Comparison of ENCODE assay signal across 10 cellular contexts in the genomic region with DNA sequence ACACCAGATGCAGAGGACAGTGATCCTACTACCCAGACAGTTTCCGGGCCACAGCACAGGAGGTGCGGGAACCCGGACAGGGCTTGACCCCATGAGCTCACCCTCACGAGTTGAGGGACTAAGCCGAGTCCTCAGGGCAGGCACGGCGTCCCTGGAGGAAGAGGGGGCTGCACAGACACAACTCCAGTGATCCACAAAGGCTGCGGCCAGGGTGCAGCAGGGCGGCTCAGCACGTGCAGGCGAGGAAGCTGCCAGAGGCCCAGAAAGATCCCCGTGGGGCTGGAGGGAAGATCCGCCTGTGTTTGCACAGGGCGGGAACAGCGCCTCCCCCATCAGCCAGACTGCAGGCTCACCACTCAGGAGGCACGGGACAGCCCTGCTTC. TPM values are rescaled to one million over a fixed set of nuclear protein-coding genes. Genes with fewer than 3 reads are reported as not detected.
DNase-seq lines count a peak whose midpoint lies in the region; ATAC-seq and TF ChIP-seq lines count a peak whose summit lies in the region.
"Had no signal": no experiment of that assay in that cellular context is flagged by ENCODE, and none has a peak within 500 bp of the region (broad histone marks: within the 10 kb centered on the region; RNA-seq: fewer than 3 reads in every experiment).

No MANE protein-coding gene starts in this region.

- no peak for ATAC-seq in activated CD8-positive, alpha-beta T cell treated with anti-CD3 and anti-CD28 coated beads for 36 hours
- ATAC-seq in left ventricle myocardium superior (peak; percentile 55), GM18858 (IDR thresholded peaks at IDR 0.05; ENCODE audit: unreplicated experiment) (no peak)
- ATAC-seq in stimulated activated memory B cell treated with anti-CD40 and anti-IgM and Interleukin-4, amounts not matched to agents 10 μg/mL and 1 μg/mL and 100 μg/mL, for 72 hours = no peak

- CTCF ChIA-PET in activated CD8-positive, alpha-beta T cell treated with anti-CD3 and anti-CD28 coated beads for 36 hours (lab: Charles Lee) = interaction anchor here (1.2 to 3.3 kb wide), 7 partner anchors 8 to 1192 kb away, joined by 3 to 13 read pairs (median 6); no protein-coding TSS in a partner anchor

- no peak for DNase-seq in HFFc6
- no peak for DNase-seq in activated CD8-positive, alpha-beta T cell treated with anti-CD3 and anti-CD28 coated beads for 36 hours
- DNase-seq in left ventricle myocardium superior = peak; percentile 61
- DNase-seq in stimulated activated CD8-positive, alpha-beta memory T cell treated with anti-CD3 and anti-CD28 coated beads, Interleukin-4, amount 100 ng/mL, for 48 hours = no peak
- DNase-seq in GDM1 (lab: John Stamatoyannopoulos, UW) = no peak

- no peaks in the 10 kb centered on the region for H3K9me3 ChIP-seq in skeletal muscle satellite cell (replicated peaks; ENCODE audit: low read length)
- H3K9me3 ChIP-seq: neutrophil had no signal

- POLR2A ChIA-PET in activated CD8-positive, alpha-beta T cell treated with anti-CD3 and anti-CD28 coated beads for 36 hours (lab: Charles Lee) = no interaction called here

- H3K27me3 Mint-ChIP-seq in HFFc6 (ENCODE audit: insufficient read depth) = no peaks in the 10 kb centered on the region
- H3K27me3 Mint-ChIP-seq in activated CD8-positive, alpha-beta T cell treated with anti-CD3 and anti-CD28 coated beads for 36 hours = peaks cover 44% of the 10 kb centered on the region
- peaks cover 85% of the 10 kb centered on the region for H3K27me3 Mint-ChIP-seq in stimulated activated memory B cell treated with anti-CD40 and anti-IgM and Interleukin-4, amounts not matched to agents 10 μg/mL and 1 μg/mL and 100 μg/mL, for 72 hours

- H3K36me3 Mint-ChIP-seq in HFFc6 (ENCODE audit: low read depth) = 0 out of 2 replicates have a peak, but pooled peaks cover 5% of the 10 kb centered on the region
- no peaks in the 10 kb centered on the region for H3K36me3 Mint-ChIP-seq in activated CD8-positive, alpha-beta T cell treated with anti-CD3 and anti-CD28 coated beads for 36 hours (ENCODE audit: low read depth)
- no peaks in the 10 kb centered on the region for H3K36me3 Mint-ChIP-seq in stimulated activated memory B cell treated with anti-CD40 and anti-IgM and Interleukin-4, amounts not matched to agents 10 μg/mL and 1 μg/mL and 100 μg/mL, for 72 hours

- H3K9ac ChIP-seq in skeletal muscle satellite cell (ENCODE audit: low read depth, low read length) = no peak overlapping the region

- H3K4me1 ChIP-seq in skeletal muscle satellite cell (ENCODE audit: control insufficient read depth, insufficient read depth, low read length) = peaks cover 14% of the 10 kb centered on the region

- peaks cover 71% of the 10 kb centered on the region for H3K4me1 Mint-ChIP-seq in HFFc6 (ENCODE audit: low read depth)
- H3K4me1 Mint-ChIP-seq in activated CD8-positive, alpha-beta T cell treated with anti-CD3 and anti-CD28 coated beads for 36 hours (ENCODE audit: low read depth) = no peaks in the 10 kb centered on the region
- peaks cover 13% of the 10 kb centered on the region for H3K4me1 Mint-ChIP-seq in stimulated activated memory B cell treated with anti-CD40 and anti-IgM and Interleukin-4, amounts not matched to agents 10 μg/mL and 1 μg/mL and 100 μg/mL, for 72 hours

- TF ChIP-seq CTCF in HFFc6 (IDR thresholded peaks at IDR 0.05) = no peak
- no peak for TF ChIP-seq CTCF in activated CD8-positive, alpha-beta T cell treated with anti-CD3 and anti-CD28 coated beads for 36 hours (IDR thresholded peaks at IDR 0.05)

- peak overlapping the region; percentile 99 for H3K27ac Mint-ChIP-seq in HFFc6
- H3K27ac Mint-ChIP-seq in activated CD8-positive, alpha-beta T cell treated with anti-CD3 and anti-CD28 coated beads for 36 hours = no peak overlapping the region
- H3K27ac Mint-ChIP-seq in stimulated activated memory B cell treated with anti-CD40 and anti-IgM and Interleukin-4, amounts not matched to agents 10 μg/mL and 1 μg/mL and 100 μg/mL, for 72 hours = no peak overlapping the region

- intact Hi-C loops in activated CD8-positive, alpha-beta T cell treated with anti-CD3 and anti-CD28 coated beads for 36 hours (cut with micrococcal nuclease) = no loop called here
- intact Hi-C loops in left ventricle myocardium superior (cut with micrococcal nuclease) = no loop called here

- peak overlapping the region; percentile 94 for H3K4me3 Mint-ChIP-seq in HFFc6
- H3K4me3 Mint-ChIP-seq in activated CD8-positive, alpha-beta T cell treated with anti-CD3 and anti-CD28 coated beads for 36 hours = peak overlapping the region; percentile 80
- no peak overlapping the region for H3K4me3 Mint-ChIP-seq in stimulated activated memory B cell treated with anti-CD40 and anti-IgM and Interleukin-4, amounts not matched to agents 10 μg/mL and 1 μg/mL and 100 μg/mL, for 72 hours

- peak overlapping the region; percentile 86 for H3K4me2 ChIP-seq in skeletal muscle satellite cell (ENCODE audit: low read length)

- peak overlapping the region; percentile 72 for H3K4me3 ChIP-seq in skeletal muscle satellite cell (ENCODE audit: low read length)

- no peaks in the 10 kb centered on the region for H3K9me3 Mint-ChIP-seq in HFFc6
- H3K9me3 Mint-ChIP-seq in activated CD8-positive, alpha-beta T cell treated with anti-CD3 and anti-CD28 coated beads for 36 hours = no peaks in the 10 kb centered on the region
- no peaks in the 10 kb centered on the region for H3K9me3 Mint-ChIP-seq in stimulated activated memory B cell treated with anti-CD40 and anti-IgM and Interleukin-4, amounts not matched to agents 10 μg/mL and 1 μg/mL and 100 μg/mL, for 72 hours

- H3K27me3 ChIP-seq in skeletal muscle satellite cell (ENCODE audit: control insufficient read depth, insufficient read depth, low read length) = peaks cover 10% of the 10 kb centered on the region

- H3K36me3 ChIP-seq in skeletal muscle satellite cell (ENCODE audit: insufficient read depth, low read length) = no peaks in the 10 kb centered on the region
- H3K36me3 ChIP-seq: neutrophil had no signal

RNA-seq across cellular contexts. Expression of a gene that starts 45.9 kb away (rescaled TPM):
- not detected for total RNA-seq in HFFc6 (2021; fragmentation: NEBNext Ultra II Directional; extraction: Animal tissue kit (Norgen Biotek cat#: 25700))
- total RNA-seq in activated CD8-positive, alpha-beta T cell treated with anti-CD3 and anti-CD28 coated beads for 36 hours = not detected
- not detected for total RNA-seq in left ventricle myocardium superior
- not detected in 2 replicates for total RNA-seq in skeletal muscle satellite cell (2012; rRNA removed)
- total RNA-seq: T-helper 1 cell treated with Interleukin-12 subunit alpha and Interleukin-12 subunit beta and Interleukin-4 antibody, amounts not matched to agents 30 ng/mL and 1 ng/mL, for 36 hours had no signal
